8 cellular contexts compared by ENCODE assay signal in the genomic region with DNA sequence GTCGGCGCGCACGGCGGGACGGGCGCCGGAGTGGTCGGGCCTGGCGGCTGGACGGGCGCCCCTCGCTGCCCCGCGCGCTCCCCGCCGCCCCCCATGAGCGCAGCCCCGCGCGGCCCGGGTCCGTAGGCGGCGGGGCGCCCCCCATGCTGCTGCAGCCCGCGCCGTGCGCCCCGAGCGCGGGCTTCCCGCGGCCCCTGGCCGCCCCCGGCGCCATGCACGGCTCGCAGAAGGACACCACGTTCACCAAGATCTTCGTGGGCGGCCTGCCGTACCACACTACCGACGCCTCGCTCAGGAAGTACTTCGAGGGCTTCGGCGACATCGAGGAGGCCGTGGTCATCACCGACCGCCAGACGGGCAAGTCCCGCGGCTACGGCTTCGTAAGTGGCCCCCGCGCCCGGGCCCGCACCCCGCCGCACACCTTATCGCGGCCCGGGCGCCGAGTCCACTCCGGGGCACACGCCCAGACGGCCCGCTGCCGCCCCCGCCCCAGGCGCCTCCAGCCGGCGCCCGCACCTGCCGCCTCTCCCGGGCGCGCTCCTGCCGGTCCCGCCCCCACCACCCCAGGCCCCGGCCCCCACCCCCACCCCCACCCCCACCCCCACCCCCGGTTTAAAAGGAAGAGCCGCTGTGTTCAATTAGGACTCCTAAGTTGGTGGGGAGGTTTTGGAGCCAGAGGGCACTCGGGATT. TPM values are rescaled to one million over a fixed set of nuclear protein-coding genes. Genes with fewer than 3 reads are reported as not detected.
DNase-seq lines count a peak whose midpoint lies in the region; ATAC-seq and TF ChIP-seq lines count a peak whose summit lies in the region.

No MANE protein-coding gene starts in this region.

- peaks cover 45% of the 10 kb centered on the region for H4K20me1 ChIP-seq in neural progenitor cell (ENCODE audit: low read depth)

- peak; percentile 78 for DNase-seq in Right ventricle myocardium inferior (ENCODE audit: missing footprints)
- no peak for DNase-seq in cardiac septum (ENCODE audit: low spot score)
- no peak for DNase-seq in WERI-Rb-1
- DNase-seq in epithelial cell of esophagus (ENCODE audit: low read depth), result peak; percentile 11
- peak; percentile 54 for DNase-seq in neural progenitor cell (ENCODE audit: low spot score)
- no peak for DNase-seq in T-helper 9 cell
- no peak for DNase-seq in NCI-H2029 treated with DMSO at 0.1 percent for 48 hours (lab: John Stamatoyannopoulos, UW)

- H3K9me3 Mint-ChIP-seq in neural progenitor cell, result no peaks in the 10 kb centered on the region

- no peaks in the 10 kb centered on the region for H3K9me3 ChIP-seq in WERI-Rb-1 (ENCODE audit: severe bottlenecking)
- no peaks in the 10 kb centered on the region for H3K9me3 ChIP-seq in neural progenitor cell (ENCODE audit: low read depth)

- peaks cover 6% of the 10 kb centered on the region for H3K36me3 Mint-ChIP-seq in neural progenitor cell

- peaks cover 44% of the 10 kb centered on the region for H3K79me2 ChIP-seq in neural progenitor cell (ENCODE audit: low read depth)

- intact Hi-C loops in Right ventricle myocardium inferior (cut with DNase I), result no loop called here
- intact Hi-C loops in cardiac septum (cut with DNase I), result loop anchor here (1.0 to 10.0 kb wide), 3 partner anchors 49 to 323 kb away; a partner anchor contains a TSS

- H3K4me3 Mint-ChIP-seq in neural progenitor cell, result peak overlapping the region; percentile 87

- H3K36me3 ChIP-seq in WERI-Rb-1, result peaks cover 36% of the 10 kb centered on the region
- no peaks in the 10 kb centered on the region for H3K36me3 ChIP-seq in neural progenitor cell

- TF ChIP-seq CTCF in WERI-Rb-1 (IDR thresholded peaks at IDR 0.05; ENCODE audit: low read depth, low read length), result no peak
- no peak for TF ChIP-seq CTCF in epithelial cell of esophagus (IDR thresholded peaks at IDR 0.05; ENCODE audit: insufficient read depth, low read depth, low read length, missing control alignments)
- TF ChIP-seq CTCF in neural progenitor cell (IDR thresholded peaks at IDR 0.05), result no peak

- no peak overlapping the region for H2AFZ ChIP-seq in neural progenitor cell (replicated peaks)

- peaks cover 33% of the 10 kb centered on the region for H3K4me1 ChIP-seq in neural progenitor cell

- peak overlapping the region; percentile 87 for H3K4me2 ChIP-seq in neural progenitor cell

- H3K4me3 ChIP-seq in WERI-Rb-1 (ENCODE audit: low read depth, low read length) (peak overlapping the region; percentile 67), epithelial cell of esophagus (ENCODE audit: low read length) (peak overlapping the region; percentile 54), neural progenitor cell (peak overlapping the region; percentile 75)

- ATAC-seq in Right ventricle myocardium inferior, result no peak
- ATAC-seq in HG03039 (IDR thresholded peaks at IDR 0.05; ENCODE audit: unreplicated experiment), result peak; percentile 14

- H3K9ac ChIP-seq in neural progenitor cell, result peak overlapping the region; percentile 39

- no peaks in the 10 kb centered on the region for H3K27me3 ChIP-seq in WERI-Rb-1 (ENCODE audit: insufficient read depth, low read depth, severe bottlenecking)
- H3K27me3 ChIP-seq in neural progenitor cell, result peaks cover 18% of the 10 kb centered on the region

- H3K27ac Mint-ChIP-seq in neural progenitor cell, result no peak overlapping the region

- peaks cover 48% of the 10 kb centered on the region for H3K4me1 Mint-ChIP-seq in neural progenitor cell

- peaks cover 6% of the 10 kb centered on the region for H3K27me3 Mint-ChIP-seq in neural progenitor cell (ENCODE audit: insufficient read depth, low read depth)

- H3K27ac ChIP-seq in WERI-Rb-1 (peak overlapping the region; percentile 78; the same call in 1 of the 2 replicates), neural progenitor cell (no peak overlapping the region)

- H3F3A ChIP-seq in neural progenitor cell (ENCODE audit: low read depth), result peaks cover 50% of the 10 kb centered on the region

RNA-seq across cellular contexts. Expression of a gene that starts 0.4 kb away (rescaled TPM):
- total RNA-seq in Right ventricle myocardium inferior (89.6 TPM), cardiac septum (63.1 TPM), neural progenitor cell (ENCODE audit: low replicate concordance) (26.6 and 53.4 TPM in 2 replicates)

RNA-seq across cellular contexts. Expression of a gene that starts 40.5 kb away (rescaled TPM):
- total RNA-seq in Right ventricle myocardium inferior (14.6 TPM), cardiac septum (13.8 TPM), neural progenitor cell (ENCODE audit: low replicate concordance) (50.2 and 77.6 TPM in 2 replicates)

Comparison
In these comparisons a context has a peak if more than half of its experiments do, and no peak if none do; other contexts are left out.
1. DNase-seq: peak in Right ventricle myocardium inferior (single experiment), epithelial cell of esophagus (single experiment) and neural progenitor cell (single experiment); none in cardiac septum (single experiment), WERI-Rb-1 (single experiment), T-helper 9 cell (single experiment) and NCI-H2029 treated with DMSO at 0.1 percent for 48 hours (single experiment).
2. Peak in every context shown above with its lines, with median percentiles within 50 percentile points of each other: H3K4me3 ChIP-seq.